Comparison of ENCODE assay signal across 1 cellular context in genomic region chr16:23729503-23730424, GRCh38.
TF ChIP-seq lines count a peak whose summit lies in the region.

No MANE protein-coding gene starts in this region.

TF ChIP-seq in K562, 482 proteins besides CTCF, POLR2A, EP300 and RAD21 (continued from another document and continues in another):
- TF ChIP-seq ZBTB11 (CRISPR knock-in tag; IDR thresholded peaks at IDR 0.05) (no peak), HSF4 (CRISPR knock-in tag; IDR thresholded peaks at IDR 0.05; ENCODE audit: borderline replicate concordance) (no peak), ZNF217 (CRISPR knock-in tag; IDR thresholded peaks at IDR 0.05) (no peak), HIVEP1 (CRISPR knock-in tag; IDR thresholded peaks at IDR 0.05) (no peak), TEAD4 (IDR thresholded peaks at IDR 0.05; ENCODE audit: low read length) (0 out of 2 replicates have a peak, but pooled peaks have one; percentile 13), TEAD4 (CRISPR knock-in tag; IDR thresholded peaks at IDR 0.05; ENCODE audit: borderline replicate concordance) (no peak), PHF8 (IDR thresholded peaks at IDR 0.05; ENCODE audit: borderline replicate concordance, low read length) (peak; percentile 35; the same call in 1 of the 2 replicates), NFE2 (IDR thresholded peaks at IDR 0.05; ENCODE audit: low read depth) (no peak), IFI16 (CRISPR knock-in tag; IDR thresholded peaks at IDR 0.05) (no peak), MBD2 (IDR thresholded peaks at IDR 0.05; ENCODE audit: borderline replicate concordance, low read depth) (no peak), JUND (IDR thresholded peaks at IDR 0.05; ENCODE audit: borderline replicate concordance, low read depth, low read length) (peak; percentile 87), JUND (tag; IDR thresholded peaks at IDR 0.05; ENCODE audit: borderline replicate concordance, low read depth, low read length) (peak; percentile 76; the same call in 2 of the 3 replicates), MGA (IDR thresholded peaks at IDR 0.05) (peak; percentile 66), ZNF778 (CRISPR knock-in tag; IDR thresholded peaks at IDR 0.05) (no peak), NONO (IDR thresholded peaks at IDR 0.05; ENCODE audit: low read depth in 2 of 2, low read length in 1 of 2) (0 out of 4 replicates have a peak, but pooled peaks of 1 of the 2 experiments have one; percentile 28), CTCFL (IDR thresholded peaks at IDR 0.05; ENCODE audit: borderline replicate concordance, insufficient read depth, low read depth, low read length, poor library complexity, severe bottlenecking) (no peak), TAF1 (IDR thresholded peaks at IDR 0.05; ENCODE audit: control insufficient read depth, extremely low read depth, insufficient read depth, low read length, severe bottlenecking) (no peak), ZNF584 (CRISPR knock-in tag; IDR thresholded peaks at IDR 0.05; ENCODE audit: low read depth) (0 out of 2 replicates have a peak, but pooled peaks have one; percentile 52), MECOM (CRISPR knock-in tag; IDR thresholded peaks at IDR 0.05) (0 out of 2 replicates have a peak, but pooled peaks have one; percentile 28), FOXJ3 (CRISPR knock-in tag; IDR thresholded peaks at IDR 0.05) (0 out of 2 replicates have a peak, but pooled peaks have one; percentile 29), KHSRP (IDR thresholded peaks at IDR 0.05) (no peak), ATF7 (IDR thresholded peaks at IDR 0.05) (peak; percentile 93), NR1H2 (CRISPR knock-in tag; IDR thresholded peaks at IDR 0.05) (no peak), SRSF1 (IDR thresholded peaks at IDR 0.05; ENCODE audit: low read depth, low read length) (no peak), GATAD2B (IDR thresholded peaks at IDR 0.05; ENCODE audit: borderline replicate concordance) (no peak), ZNF764 (CRISPR knock-in tag; IDR thresholded peaks at IDR 0.05; ENCODE audit: low read depth) (no peak), NELFE (IDR thresholded peaks at IDR 0.05; ENCODE audit: insufficient read depth, insufficient read length) (no peak), GTF2E2 (tag; IDR thresholded peaks at IDR 0.05) (no peak), ZBTB17 (CRISPR knock-in tag; IDR thresholded peaks at IDR 0.05) (no peak), NCOA2 (IDR thresholded peaks at IDR 0.05; ENCODE audit: partially characterized antibody in 2 of 2) (no peak), EZH2 (IDR thresholded peaks at IDR 0.05; ENCODE audit: borderline replicate concordance, low read depth, low read length) (no peak), MCM2 (IDR thresholded peaks at IDR 0.05; ENCODE audit: low read depth) (no peak), L3MBTL2 (IDR thresholded peaks at IDR 0.05) (peak; percentile 82), AFF4 (CRISPR knock-in tag; IDR thresholded peaks at IDR 0.05) (no peak), ZNF239 (CRISPR knock-in tag; IDR thresholded peaks at IDR 0.05) (no peak), FOXM1 (IDR thresholded peaks at IDR 0.05; ENCODE audit: low read depth) (no peak), FOXM1 (CRISPR knock-in tag; IDR thresholded peaks at IDR 0.05; ENCODE audit: low read depth) (no peak), ZNF140 (CRISPR knock-in tag; IDR thresholded peaks at IDR 0.05) (no peak), RCOR1 (IDR thresholded peaks at IDR 0.05; ENCODE audit: borderline replicate concordance in 1 of 2, low read depth in 2 of 2, low read length in 2 of 2) (peak in 1 of 2 experiments; percentile 13; a peak in 1 of 4 replicates), MIER1 (IDR thresholded peaks at IDR 0.05; ENCODE audit: low read depth) (no peak), SIN3A (IDR thresholded peaks at IDR 0.05; ENCODE audit: borderline replicate concordance in 2 of 2, control insufficient read depth in 1 of 2, low read depth in 2 of 2, low read length in 2 of 2) (no peak), ZNF699 (CRISPR knock-in tag; IDR thresholded peaks at IDR 0.05; ENCODE audit: insufficient replicate concordance) (no peak), CBX2 (IDR thresholded peaks at IDR 0.05; ENCODE audit: insufficient read depth, low read length, poor library complexity, severe bottlenecking) (no peak), TARDBP (IDR thresholded peaks at IDR 0.05) (no peak), ZNF143 (CRISPR knock-in tag; IDR thresholded peaks at IDR 0.05) (no peak), DLX4 (CRISPR knock-in tag; IDR thresholded peaks at IDR 0.05) (no peak), C11orf30 (IDR thresholded peaks at IDR 0.05; ENCODE audit: low read depth) (no peak)
